ENCODE assay signal across 1 cellular context in the genomic region with DNA sequence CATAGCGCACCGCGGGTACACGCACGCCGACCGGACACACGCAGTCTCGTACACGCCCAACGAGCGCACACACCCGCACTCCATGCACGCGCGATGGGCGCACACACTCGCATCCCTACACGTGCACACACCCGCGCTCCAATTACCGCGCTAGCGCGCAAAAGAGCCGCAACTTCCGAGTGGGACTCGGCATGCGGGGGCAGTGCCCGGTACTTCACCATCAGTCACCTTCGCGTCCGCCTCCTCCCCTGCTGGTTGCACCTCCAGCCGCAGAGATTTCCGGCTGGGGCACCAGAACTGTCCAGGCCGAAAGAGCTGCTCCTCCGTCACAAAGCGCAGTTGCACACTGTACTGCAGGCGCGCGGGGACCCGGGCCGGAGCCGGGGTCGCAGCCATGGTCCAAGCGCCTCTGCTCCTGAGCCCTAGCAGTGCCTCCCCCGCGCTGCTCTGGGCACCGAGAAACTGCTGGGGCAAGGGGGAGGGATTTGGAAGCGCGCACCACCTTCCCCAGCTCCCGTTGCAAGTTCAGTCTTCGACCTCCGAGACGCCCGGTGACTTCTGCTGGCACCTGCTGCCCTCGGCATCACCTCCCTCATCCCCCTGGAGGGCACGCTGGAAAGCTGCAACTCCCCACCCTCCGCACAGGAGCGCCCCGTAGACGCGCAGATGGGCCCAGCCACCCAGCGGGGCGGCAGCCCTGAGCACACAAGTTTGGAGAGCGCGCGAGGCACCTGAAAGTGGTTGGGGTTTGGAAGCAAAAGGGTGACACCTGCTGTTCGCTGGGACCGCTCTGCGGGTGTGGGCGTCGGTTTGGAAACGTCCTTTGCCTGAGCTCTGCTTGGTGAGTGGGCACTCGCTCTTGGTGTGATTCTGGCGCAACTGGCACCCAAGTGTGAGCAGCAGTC.
A peak's percentile ranks its signal among the peaks of the same experiment; 100 is the strongest.
TF ChIP-seq lines count a peak whose summit lies in the region.

No MANE protein-coding gene starts in this region.

TF ChIP-seq in H1, 55 proteins besides CTCF, POLR2A, EP300 and RAD21:
- TF ChIP-seq POLR2AphosphoS5 (IDR thresholded peaks at IDR 0.05; ENCODE audit: low read depth, low read length) (no peak), PHF8 (conservative IDR thresholded peaks at IDR 0.05; ENCODE audit: low read depth, low read length) (0 out of 2 replicates have a peak, but pooled peaks have one; percentile 28), TAF7 (optimal IDR thresholded peaks at IDR 0.05; ENCODE audit: borderline replicate concordance, low read depth, low read length) (peak; percentile 12), BCL11A (IDR thresholded peaks at IDR 0.05; ENCODE audit: low read depth in 2 of 2, low read length in 2 of 2) (no peak), BACH1 (IDR thresholded peaks at IDR 0.05; ENCODE audit: low read length) (0 out of 2 replicates have a peak, but pooled peaks have one; percentile 27), TEAD4 (IDR thresholded peaks at IDR 0.05; ENCODE audit: low read depth, low read length) (no peak), EZH2 (IDR thresholded peaks at IDR 0.05; ENCODE audit: low read depth, low read length, severe bottlenecking) (peak; percentile 24), KDM4A (IDR thresholded peaks at IDR 0.05; ENCODE audit: low read depth, low read length, severe bottlenecking) (peak; percentile 89), NRF1 (IDR thresholded peaks at IDR 0.05; ENCODE audit: low read depth, low read length) (no peak), YY1 (IDR thresholded peaks at IDR 0.05; ENCODE audit: low read depth, low read length) (no peak), JUN (IDR thresholded peaks at IDR 0.05; ENCODE audit: low read depth, low read length) (no peak), SIRT6 (IDR thresholded peaks at IDR 0.05; ENCODE audit: low read length) (no peak), CEBPB (IDR thresholded peaks at IDR 0.05; ENCODE audit: low read depth, low read length) (0 out of 2 replicates have a peak, but pooled peaks have one; percentile 1), SIN3A (conservative IDR thresholded peaks at IDR 0.05 in 1 of 2, IDR thresholded peaks at IDR 0.05 in 1 of 2; ENCODE audit: low read depth in 1 of 2, low read length in 2 of 2) (no peak), ASH2L (IDR thresholded peaks at IDR 0.05; ENCODE audit: low read length) (peak; percentile 89), GABPA (IDR thresholded peaks at IDR 0.05; ENCODE audit: borderline replicate concordance, insufficient read depth, low read length) (no peak), RXRA (IDR thresholded peaks at IDR 0.05; ENCODE audit: insufficient read depth, low read depth, low read length) (no peak), HDAC6 (IDR thresholded peaks at IDR 0.05; ENCODE audit: low read depth, low read length) (no peak), ZNF274 (IDR thresholded peaks at IDR 0.05; ENCODE audit: borderline replicate concordance, extremely low read depth, low read length) (no peak), CHD2 (IDR thresholded peaks at IDR 0.05; ENCODE audit: low read length) (0 out of 2 replicates have a peak, but pooled peaks have one; percentile 24), HDAC2 (IDR thresholded peaks at IDR 0.05; ENCODE audit: borderline replicate concordance in 1 of 2, low read depth in 2 of 2, low read length in 2 of 2) (peak; percentile 53 to 75; a peak in 2 of 4 replicates), TAF1 (IDR thresholded peaks at IDR 0.05; ENCODE audit: low read depth, low read length) (0 out of 2 replicates have a peak, but pooled peaks have one; percentile 22), JUND (IDR thresholded peaks at IDR 0.05; ENCODE audit: low read length) (peak; percentile 14; the same call in 1 of the 2 replicates), FOSL1 (IDR thresholded peaks at IDR 0.05; ENCODE audit: insufficient read depth, low read depth, low read length) (no peak)
- TF ChIP-seq, protein P1, sequence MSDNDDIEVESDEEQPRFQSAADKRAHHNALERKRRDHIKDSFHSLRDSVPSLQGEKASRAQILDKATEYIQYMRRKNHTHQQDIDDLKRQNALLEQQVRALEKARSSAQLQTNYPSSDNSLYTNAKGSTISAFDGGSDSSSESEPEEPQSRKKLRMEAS (IDR thresholded peaks at IDR 0.05) = peak; percentile 86
- TF ChIP-seq, protein P2, sequence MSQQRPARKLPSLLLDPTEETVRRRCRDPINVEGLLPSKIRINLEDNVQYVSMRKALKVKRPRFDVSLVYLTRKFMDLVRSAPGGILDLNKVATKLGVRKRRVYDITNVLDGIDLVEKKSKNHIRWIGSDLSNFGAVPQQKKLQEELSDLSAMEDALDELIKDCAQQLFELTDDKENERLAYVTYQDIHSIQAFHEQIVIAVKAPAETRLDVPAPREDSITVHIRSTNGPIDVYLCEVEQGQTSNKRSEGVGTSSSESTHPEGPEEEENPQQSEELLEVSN (IDR thresholded peaks at IDR 0.05) = peak; percentile 79
- TF ChIP-seq, protein P3, sequence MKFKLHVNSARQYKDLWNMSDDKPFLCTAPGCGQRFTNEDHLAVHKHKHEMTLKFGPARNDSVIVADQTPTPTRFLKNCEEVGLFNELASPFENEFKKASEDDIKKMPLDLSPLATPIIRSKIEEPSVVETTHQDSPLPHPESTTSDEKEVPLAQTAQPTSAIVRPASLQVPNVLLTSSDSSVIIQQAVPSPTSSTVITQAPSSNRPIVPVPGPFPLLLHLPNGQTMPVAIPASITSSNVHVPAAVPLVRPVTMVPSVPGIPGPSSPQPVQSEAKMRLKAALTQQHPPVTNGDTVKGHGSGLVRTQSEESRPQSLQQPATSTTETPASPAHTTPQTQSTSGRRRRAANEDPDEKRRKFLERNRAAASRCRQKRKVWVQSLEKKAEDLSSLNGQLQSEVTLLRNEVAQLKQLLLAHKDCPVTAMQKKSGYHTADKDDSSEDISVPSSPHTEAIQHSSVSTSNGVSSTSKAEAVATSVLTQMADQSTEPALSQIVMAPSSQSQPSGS (IDR thresholded peaks at IDR 0.05; ENCODE audit: low read length) = no peak
